In the genomic region with DNA sequence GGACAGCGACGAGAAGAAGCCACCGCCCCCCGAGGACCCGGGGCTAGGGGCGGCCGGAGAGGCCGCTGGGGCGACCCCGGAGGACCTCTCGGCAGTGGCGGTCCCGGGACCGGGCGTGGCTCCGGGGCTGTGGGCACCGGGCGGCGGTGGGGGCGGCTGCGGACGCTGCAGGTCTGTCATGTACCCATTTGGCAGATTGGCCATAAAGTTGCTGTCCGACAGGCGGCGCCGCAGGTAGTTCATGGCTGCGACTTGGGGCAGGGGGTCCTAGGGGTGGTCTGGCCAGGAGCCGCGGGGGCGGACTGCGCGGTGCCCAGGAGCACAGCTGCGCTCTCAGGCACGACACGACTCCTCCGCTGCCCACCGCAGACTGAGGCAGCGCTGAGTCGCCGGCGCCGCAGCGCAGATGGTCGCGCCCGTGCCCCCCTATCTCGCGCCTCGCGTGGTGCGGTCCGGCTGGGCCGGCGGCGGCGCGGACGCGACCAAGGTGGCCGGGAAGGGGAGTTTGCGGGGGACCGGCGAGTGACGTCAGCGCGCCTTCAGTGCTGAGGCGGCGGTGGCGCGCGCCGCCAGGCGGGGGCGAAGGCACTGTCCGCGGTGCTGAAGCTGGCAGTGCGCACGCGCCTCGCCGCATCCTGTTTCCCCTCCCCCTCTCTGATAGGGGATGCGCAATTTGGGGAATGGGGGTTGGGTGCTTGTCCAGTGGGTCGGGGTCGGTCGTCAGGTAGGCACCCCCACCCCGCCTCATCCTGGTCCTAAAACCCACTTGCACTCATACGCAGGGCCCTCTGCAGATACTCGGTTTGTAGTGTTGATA, we compare ENCODE assay signal across 1 cellular context.
A peak's percentile ranks its signal among the peaks of the same experiment; 100 is the strongest.
TF ChIP-seq lines count a peak whose summit lies in the region.

A gene (minus strand): TSS at position 372 of the 817 bp plus-strand sequence. CDS start 129 bp downstream, at position 243.

TF ChIP-seq in HepG2, 621 proteins besides CTCF, POLR2A, EP300 and RAD21 (continued from another document and continues in another):
- TF ChIP-seq, protein P1, sequence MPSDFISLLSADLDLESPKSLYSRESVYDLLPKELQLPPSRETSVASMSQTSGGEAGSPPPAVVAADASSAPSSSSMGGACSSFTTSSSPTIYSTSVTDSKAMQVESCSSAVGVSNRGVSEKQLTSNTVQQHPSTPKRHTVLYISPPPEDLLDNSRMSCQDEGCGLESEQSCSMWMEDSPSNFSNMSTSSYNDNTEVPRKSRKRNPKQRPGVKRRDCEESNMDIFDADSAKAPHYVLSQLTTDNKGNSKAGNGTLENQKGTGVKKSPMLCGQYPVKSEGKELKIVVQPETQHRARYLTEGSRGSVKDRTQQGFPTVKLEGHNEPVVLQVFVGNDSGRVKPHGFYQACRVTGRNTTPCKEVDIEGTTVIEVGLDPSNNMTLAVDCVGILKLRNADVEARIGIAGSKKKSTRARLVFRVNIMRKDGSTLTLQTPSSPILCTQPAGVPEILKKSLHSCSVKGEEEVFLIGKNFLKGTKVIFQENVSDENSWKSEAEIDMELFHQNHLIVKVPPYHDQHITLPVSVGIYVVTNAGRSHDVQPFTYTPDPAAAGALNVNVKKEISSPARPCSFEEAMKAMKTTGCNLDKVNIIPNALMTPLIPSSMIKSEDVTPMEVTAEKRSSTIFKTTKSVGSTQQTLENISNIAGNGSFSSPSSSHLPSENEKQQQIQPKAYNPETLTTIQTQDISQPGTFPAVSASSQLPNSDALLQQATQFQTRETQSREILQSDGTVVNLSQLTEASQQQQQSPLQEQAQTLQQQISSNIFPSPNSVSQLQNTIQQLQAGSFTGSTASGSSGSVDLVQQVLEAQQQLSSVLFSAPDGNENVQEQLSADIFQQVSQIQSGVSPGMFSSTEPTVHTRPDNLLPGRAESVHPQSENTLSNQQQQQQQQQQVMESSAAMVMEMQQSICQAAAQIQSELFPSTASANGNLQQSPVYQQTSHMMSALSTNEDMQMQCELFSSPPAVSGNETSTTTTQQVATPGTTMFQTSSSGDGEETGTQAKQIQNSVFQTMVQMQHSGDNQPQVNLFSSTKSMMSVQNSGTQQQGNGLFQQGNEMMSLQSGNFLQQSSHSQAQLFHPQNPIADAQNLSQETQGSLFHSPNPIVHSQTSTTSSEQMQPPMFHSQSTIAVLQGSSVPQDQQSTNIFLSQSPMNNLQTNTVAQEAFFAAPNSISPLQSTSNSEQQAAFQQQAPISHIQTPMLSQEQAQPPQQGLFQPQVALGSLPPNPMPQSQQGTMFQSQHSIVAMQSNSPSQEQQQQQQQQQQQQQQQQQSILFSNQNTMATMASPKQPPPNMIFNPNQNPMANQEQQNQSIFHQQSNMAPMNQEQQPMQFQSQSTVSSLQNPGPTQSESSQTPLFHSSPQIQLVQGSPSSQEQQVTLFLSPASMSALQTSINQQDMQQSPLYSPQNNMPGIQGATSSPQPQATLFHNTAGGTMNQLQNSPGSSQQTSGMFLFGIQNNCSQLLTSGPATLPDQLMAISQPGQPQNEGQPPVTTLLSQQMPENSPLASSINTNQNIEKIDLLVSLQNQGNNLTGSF (CRISPR knock-in tag; IDR thresholded peaks at IDR 0.05), result 0 out of 2 replicates have a peak, but pooled peaks have one; percentile 51
- TF ChIP-seq, protein P2, sequence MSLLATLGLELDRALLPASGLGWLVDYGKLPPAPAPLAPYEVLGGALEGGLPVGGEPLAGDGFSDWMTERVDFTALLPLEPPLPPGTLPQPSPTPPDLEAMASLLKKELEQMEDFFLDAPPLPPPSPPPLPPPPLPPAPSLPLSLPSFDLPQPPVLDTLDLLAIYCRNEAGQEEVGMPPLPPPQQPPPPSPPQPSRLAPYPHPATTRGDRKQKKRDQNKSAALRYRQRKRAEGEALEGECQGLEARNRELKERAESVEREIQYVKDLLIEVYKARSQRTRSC (CRISPR knock-in tag; IDR thresholded peaks at IDR 0.05; ENCODE audit: low read depth), result no peak
- TF ChIP-seq CREB1 (IDR thresholded peaks at IDR 0.05) (peak; percentile 92), CREB1 (CRISPR knock-in tag; IDR thresholded peaks at IDR 0.05) (no peak), ZNF792 (CRISPR knock-in tag; IDR thresholded peaks at IDR 0.05) (0 out of 2 replicates have a peak, but pooled peaks have one; percentile 58), ZZZ3 (CRISPR knock-in tag; IDR thresholded peaks at IDR 0.05; ENCODE audit: borderline replicate concordance) (no peak), MIER2 (CRISPR knock-in tag; IDR thresholded peaks at IDR 0.05) (peak; percentile 95), TBP (CRISPR knock-in tag; IDR thresholded peaks at IDR 0.05) (no peak), ZNF781 (CRISPR knock-in tag; IDR thresholded peaks at IDR 0.05; ENCODE audit: borderline replicate concordance, not compliant biosample characterization) (no peak), ZNF253 (CRISPR knock-in tag; IDR thresholded peaks at IDR 0.05; ENCODE audit: borderline replicate concordance) (no peak), SMC3 (IDR thresholded peaks at IDR 0.05; ENCODE audit: low read length) (no peak), CAMTA2 (CRISPR knock-in tag; IDR thresholded peaks at IDR 0.05; ENCODE audit: borderline replicate concordance) (no peak), THAP11 (CRISPR knock-in tag; IDR thresholded peaks at IDR 0.05) (peak; percentile 56; the same call in 1 of the 2 replicates), PHF21A (CRISPR knock-in tag; IDR thresholded peaks at IDR 0.05) (no peak), ATAD3A (CRISPR knock-in tag; IDR thresholded peaks at IDR 0.05) (no peak), MZF1 (CRISPR knock-in tag; IDR thresholded peaks at IDR 0.05; ENCODE audit: borderline replicate concordance) (no peak), KDM5B (CRISPR knock-in tag; IDR thresholded peaks at IDR 0.05; ENCODE audit: borderline replicate concordance) (peak; percentile 20; the same call in 1 of the 2 replicates)
- TF ChIP-seq, protein P3, sequence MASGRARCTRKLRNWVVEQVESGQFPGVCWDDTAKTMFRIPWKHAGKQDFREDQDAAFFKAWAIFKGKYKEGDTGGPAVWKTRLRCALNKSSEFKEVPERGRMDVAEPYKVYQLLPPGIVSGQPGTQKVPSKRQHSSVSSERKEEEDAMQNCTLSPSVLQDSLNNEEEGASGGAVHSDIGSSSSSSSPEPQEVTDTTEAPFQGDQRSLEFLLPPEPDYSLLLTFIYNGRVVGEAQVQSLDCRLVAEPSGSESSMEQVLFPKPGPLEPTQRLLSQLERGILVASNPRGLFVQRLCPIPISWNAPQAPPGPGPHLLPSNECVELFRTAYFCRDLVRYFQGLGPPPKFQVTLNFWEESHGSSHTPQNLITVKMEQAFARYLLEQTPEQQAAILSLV (CRISPR knock-in tag; IDR thresholded peaks at IDR 0.05; ENCODE audit: borderline replicate concordance), result 0 out of 2 replicates have a peak, but pooled peaks have one; percentile 57
- TF ChIP-seq, protein P4, sequence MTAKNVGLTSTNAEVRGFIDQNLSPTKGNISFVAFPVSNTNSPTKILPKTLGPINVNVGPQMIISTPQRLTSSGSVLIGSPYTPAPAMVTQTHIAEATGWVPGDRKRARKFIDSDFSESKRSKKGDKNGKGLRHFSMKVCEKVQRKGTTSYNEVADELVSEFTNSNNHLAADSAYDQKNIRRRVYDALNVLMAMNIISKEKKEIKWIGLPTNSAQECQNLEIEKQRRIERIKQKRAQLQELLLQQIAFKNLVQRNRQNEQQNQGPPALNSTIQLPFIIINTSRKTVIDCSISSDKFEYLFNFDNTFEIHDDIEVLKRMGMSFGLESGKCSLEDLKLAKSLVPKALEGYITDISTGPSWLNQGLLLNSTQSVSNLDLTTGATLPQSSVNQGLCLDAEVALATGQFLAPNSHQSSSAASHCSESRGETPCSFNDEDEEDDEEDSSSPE (CRISPR knock-in tag; IDR thresholded peaks at IDR 0.05), result 0 out of 2 replicates have a peak, but pooled peaks have one; percentile 25
- TF ChIP-seq, protein P5, sequence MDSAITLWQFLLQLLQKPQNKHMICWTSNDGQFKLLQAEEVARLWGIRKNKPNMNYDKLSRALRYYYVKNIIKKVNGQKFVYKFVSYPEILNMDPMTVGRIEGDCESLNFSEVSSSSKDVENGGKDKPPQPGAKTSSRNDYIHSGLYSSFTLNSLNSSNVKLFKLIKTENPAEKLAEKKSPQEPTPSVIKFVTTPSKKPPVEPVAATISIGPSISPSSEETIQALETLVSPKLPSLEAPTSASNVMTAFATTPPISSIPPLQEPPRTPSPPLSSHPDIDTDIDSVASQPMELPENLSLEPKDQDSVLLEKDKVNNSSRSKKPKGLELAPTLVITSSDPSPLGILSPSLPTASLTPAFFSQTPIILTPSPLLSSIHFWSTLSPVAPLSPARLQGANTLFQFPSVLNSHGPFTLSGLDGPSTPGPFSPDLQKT (CRISPR knock-in tag; IDR thresholded peaks at IDR 0.05; ENCODE audit: borderline replicate concordance), result no peak
- TF ChIP-seq, protein P6, sequence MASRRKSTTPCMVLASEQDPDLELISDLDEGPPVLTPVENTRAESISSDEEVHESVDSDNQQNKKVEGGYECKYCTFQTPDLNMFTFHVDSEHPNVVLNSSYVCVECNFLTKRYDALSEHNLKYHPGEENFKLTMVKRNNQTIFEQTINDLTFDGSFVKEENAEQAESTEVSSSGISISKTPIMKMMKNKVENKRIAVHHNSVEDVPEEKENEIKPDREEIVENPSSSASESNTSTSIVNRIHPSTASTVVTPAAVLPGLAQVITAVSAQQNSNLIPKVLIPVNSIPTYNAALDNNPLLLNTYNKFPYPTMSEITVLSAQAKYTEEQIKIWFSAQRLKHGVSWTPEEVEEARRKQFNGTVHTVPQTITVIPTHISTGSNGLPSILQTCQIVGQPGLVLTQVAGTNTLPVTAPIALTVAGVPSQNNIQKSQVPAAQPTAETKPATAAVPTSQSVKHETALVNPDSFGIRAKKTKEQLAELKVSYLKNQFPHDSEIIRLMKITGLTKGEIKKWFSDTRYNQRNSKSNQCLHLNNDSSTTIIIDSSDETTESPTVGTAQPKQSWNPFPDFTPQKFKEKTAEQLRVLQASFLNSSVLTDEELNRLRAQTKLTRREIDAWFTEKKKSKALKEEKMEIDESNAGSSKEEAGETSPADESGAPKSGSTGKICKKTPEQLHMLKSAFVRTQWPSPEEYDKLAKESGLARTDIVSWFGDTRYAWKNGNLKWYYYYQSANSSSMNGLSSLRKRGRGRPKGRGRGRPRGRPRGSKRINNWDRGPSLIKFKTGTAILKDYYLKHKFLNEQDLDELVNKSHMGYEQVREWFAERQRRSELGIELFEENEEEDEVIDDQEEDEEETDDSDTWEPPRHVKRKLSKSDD (CRISPR knock-in tag; IDR thresholded peaks at IDR 0.05; ENCODE audit: low read depth), result 0 out of 2 replicates have a peak, but pooled peaks have one; percentile 60
- TF ChIP-seq, protein P7, sequence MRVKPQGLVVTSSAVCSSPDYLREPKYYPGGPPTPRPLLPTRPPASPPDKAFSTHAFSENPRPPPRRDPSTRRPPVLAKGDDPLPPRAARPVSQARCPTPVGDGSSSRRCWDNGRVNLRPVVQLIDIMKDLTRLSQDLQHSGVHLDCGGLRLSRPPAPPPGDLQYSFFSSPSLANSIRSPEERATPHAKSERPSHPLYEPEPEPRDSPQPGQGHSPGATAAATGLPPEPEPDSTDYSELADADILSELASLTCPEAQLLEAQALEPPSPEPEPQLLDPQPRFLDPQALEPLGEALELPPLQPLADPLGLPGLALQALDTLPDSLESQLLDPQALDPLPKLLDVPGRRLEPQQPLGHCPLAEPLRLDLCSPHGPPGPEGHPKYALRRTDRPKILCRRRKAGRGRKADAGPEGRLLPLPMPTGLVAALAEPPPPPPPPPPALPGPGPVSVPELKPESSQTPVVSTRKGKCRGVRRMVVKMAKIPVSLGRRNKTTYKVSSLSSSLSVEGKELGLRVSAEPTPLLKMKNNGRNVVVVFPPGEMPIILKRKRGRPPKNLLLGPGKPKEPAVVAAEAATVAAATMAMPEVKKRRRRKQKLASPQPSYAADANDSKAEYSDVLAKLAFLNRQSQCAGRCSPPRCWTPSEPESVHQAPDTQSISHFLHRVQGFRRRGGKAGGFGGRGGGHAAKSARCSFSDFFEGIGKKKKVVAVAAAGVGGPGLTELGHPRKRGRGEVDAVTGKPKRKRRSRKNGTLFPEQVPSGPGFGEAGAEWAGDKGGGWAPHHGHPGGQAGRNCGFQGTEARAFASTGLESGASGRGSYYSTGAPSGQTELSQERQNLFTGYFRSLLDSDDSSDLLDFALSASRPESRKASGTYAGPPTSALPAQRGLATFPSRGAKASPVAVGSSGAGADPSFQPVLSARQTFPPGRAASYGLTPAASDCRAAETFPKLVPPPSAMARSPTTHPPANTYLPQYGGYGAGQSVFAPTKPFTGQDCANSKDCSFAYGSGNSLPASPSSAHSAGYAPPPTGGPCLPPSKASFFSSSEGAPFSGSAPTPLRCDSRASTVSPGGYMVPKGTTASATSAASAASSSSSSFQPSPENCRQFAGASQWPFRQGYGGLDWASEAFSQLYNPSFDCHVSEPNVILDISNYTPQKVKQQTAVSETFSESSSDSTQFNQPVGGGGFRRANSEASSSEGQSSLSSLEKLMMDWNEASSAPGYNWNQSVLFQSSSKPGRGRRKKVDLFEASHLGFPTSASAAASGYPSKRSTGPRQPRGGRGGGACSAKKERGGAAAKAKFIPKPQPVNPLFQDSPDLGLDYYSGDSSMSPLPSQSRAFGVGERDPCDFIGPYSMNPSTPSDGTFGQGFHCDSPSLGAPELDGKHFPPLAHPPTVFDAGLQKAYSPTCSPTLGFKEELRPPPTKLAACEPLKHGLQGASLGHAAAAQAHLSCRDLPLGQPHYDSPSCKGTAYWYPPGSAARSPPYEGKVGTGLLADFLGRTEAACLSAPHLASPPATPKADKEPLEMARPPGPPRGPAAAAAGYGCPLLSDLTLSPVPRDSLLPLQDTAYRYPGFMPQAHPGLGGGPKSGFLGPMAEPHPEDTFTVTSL (CRISPR knock-in tag; IDR thresholded peaks at IDR 0.05; ENCODE audit: borderline replicate concordance), result no peak
- TF ChIP-seq, protein P8, sequence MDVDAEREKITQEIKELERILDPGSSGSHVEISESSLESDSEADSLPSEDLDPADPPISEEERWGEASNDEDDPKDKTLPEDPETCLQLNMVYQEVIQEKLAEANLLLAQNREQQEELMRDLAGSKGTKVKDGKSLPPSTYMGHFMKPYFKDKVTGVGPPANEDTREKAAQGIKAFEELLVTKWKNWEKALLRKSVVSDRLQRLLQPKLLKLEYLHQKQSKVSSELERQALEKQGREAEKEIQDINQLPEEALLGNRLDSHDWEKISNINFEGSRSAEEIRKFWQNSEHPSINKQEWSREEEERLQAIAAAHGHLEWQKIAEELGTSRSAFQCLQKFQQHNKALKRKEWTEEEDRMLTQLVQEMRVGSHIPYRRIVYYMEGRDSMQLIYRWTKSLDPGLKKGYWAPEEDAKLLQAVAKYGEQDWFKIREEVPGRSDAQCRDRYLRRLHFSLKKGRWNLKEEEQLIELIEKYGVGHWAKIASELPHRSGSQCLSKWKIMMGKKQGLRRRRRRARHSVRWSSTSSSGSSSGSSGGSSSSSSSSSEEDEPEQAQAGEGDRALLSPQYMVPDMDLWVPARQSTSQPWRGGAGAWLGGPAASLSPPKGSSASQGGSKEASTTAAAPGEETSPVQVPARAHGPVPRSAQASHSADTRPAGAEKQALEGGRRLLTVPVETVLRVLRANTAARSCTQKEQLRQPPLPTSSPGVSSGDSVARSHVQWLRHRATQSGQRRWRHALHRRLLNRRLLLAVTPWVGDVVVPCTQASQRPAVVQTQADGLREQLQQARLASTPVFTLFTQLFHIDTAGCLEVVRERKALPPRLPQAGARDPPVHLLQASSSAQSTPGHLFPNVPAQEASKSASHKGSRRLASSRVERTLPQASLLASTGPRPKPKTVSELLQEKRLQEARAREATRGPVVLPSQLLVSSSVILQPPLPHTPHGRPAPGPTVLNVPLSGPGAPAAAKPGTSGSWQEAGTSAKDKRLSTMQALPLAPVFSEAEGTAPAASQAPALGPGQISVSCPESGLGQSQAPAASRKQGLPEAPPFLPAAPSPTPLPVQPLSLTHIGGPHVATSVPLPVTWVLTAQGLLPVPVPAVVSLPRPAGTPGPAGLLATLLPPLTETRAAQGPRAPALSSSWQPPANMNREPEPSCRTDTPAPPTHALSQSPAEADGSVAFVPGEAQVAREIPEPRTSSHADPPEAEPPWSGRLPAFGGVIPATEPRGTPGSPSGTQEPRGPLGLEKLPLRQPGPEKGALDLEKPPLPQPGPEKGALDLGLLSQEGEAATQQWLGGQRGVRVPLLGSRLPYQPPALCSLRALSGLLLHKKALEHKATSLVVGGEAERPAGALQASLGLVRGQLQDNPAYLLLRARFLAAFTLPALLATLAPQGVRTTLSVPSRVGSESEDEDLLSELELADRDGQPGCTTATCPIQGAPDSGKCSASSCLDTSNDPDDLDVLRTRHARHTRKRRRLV (CRISPR knock-in tag; IDR thresholded peaks at IDR 0.05), result no peak
